Comparison of ENCODE assay signal across 1 cellular context in genomic region chr5:73796164-73797141, GRCh38.
TF ChIP-seq lines count a peak whose summit lies in the region.

No MANE protein-coding gene starts in this region.

TF ChIP-seq in K562, 482 proteins besides CTCF, POLR2A, EP300 and RAD21 (continued from another document):
- peak; percentile 37; the same call in 1 of the 2 replicates for TF ChIP-seq MGA (IDR thresholded peaks at IDR 0.05)
